In the genomic region with DNA sequence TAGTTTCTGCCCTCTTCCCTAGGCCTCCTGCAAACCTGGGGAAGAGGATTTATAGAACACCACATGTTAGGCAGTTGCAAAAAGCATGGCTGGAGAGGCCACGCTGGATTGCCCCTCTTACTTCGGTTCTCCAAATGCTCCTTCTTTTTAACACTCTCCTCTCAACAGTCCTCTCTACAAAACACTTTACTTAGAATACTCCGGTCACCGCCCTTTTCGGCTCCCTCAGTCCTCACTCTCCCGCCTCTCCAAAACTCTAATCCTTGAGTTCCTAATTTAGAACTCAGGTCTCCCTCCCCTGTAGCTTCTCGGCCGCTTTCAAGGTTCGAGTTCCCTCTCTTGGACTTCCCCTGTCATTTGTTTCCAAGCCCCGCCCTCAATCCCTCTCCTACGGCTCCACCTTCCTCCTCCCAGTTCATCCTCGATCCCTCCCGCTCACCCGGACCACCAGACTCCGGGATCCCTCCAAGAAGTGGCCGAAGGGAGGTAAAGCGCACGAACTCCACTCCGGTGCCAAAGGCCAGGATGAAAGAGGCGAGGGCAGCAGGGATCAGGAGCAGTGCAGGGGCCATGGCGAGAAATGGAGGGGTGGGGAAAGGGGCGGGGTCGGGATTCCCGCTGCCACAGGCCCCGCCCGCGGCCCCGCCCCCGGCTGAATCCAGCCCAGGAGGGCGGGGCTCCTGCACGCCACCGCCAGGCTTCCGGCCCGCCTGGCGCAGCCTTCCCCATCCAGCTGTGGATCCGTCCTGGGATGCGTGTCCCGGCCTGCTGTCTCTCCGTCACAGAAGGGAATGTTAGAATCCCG, we compare ENCODE assay signal across 1 cellular context.
TF ChIP-seq lines count a peak whose summit lies in the region.

Gene NRM (minus strand): TSS at position 582 of the 805 bp plus-strand sequence. CDS start 10 bp downstream, at position 572.

TF ChIP-seq in HepG2, 621 proteins besides CTCF, POLR2A, EP300 and RAD21 (continued from another document and continues in another):
- TF ChIP-seq ZNF503 (CRISPR knock-in tag; IDR thresholded peaks at IDR 0.05) (peak; percentile 57; the same call in 1 of the 2 replicates), ZNF180 (CRISPR knock-in tag; IDR thresholded peaks at IDR 0.05; ENCODE audit: borderline replicate concordance, low read depth) (no peak), MAF1 (CRISPR knock-in tag; IDR thresholded peaks at IDR 0.05; ENCODE audit: borderline replicate concordance) (no peak), ZNF646 (CRISPR knock-in tag; IDR thresholded peaks at IDR 0.05) (no peak), SOX13 (IDR thresholded peaks at IDR 0.05) (no peak), SOX13 (CRISPR knock-in tag; conservative IDR thresholded peaks at IDR 0.05 in 1 of 2, IDR thresholded peaks at IDR 0.05 in 1 of 2) (peak in 1 of 2 experiments; percentile 15; a peak in 1 of 4 replicates), ZNF563 (CRISPR knock-in tag; IDR thresholded peaks at IDR 0.05) (peak; percentile 88; the same call in 1 of the 2 replicates), ZNF329 (CRISPR knock-in tag; IDR thresholded peaks at IDR 0.05; ENCODE audit: low read depth) (no peak), NR3C1 (CRISPR knock-in tag; IDR thresholded peaks at IDR 0.05) (no peak), ZFP36 (IDR thresholded peaks at IDR 0.05; ENCODE audit: borderline replicate concordance, low read depth, low read length, partially characterized antibody) (no peak), BCL6 (CRISPR knock-in tag; IDR thresholded peaks at IDR 0.05) (0 out of 2 replicates have a peak, but pooled peaks have one; percentile 37), ZNF788 (CRISPR knock-in tag; IDR thresholded peaks at IDR 0.05; ENCODE audit: borderline replicate concordance) (peak; percentile 60; the same call in 1 of the 2 replicates), PHB2 (IDR thresholded peaks at IDR 0.05; ENCODE audit: partially characterized antibody) (no peak), ARHGAP35 (CRISPR knock-in tag; IDR thresholded peaks at IDR 0.05; ENCODE audit: borderline replicate concordance) (no peak), ZMYM3 (CRISPR knock-in tag; IDR thresholded peaks at IDR 0.05) (no peak; the same call in 1 of the 2 replicates), ZNF124 (CRISPR knock-in tag; IDR thresholded peaks at IDR 0.05) (no peak), PPARG (CRISPR knock-in tag; conservative IDR thresholded peaks at IDR 0.05) (no peak), SOX5 (CRISPR knock-in tag; IDR thresholded peaks at IDR 0.05; ENCODE audit: borderline replicate concordance) (peak; percentile 12; the same call in 1 of the 2 replicates), TARDBP (CRISPR knock-in tag; IDR thresholded peaks at IDR 0.05) (no peak), MTA1 (CRISPR knock-in tag; IDR thresholded peaks at IDR 0.05; ENCODE audit: borderline replicate concordance) (peak; percentile 20; the same call in 1 of the 2 replicates), FOXC1 (CRISPR knock-in tag; IDR thresholded peaks at IDR 0.05; ENCODE audit: borderline replicate concordance) (no peak; the same call in 1 of the 2 replicates)
- TF ChIP-seq, protein P1, sequence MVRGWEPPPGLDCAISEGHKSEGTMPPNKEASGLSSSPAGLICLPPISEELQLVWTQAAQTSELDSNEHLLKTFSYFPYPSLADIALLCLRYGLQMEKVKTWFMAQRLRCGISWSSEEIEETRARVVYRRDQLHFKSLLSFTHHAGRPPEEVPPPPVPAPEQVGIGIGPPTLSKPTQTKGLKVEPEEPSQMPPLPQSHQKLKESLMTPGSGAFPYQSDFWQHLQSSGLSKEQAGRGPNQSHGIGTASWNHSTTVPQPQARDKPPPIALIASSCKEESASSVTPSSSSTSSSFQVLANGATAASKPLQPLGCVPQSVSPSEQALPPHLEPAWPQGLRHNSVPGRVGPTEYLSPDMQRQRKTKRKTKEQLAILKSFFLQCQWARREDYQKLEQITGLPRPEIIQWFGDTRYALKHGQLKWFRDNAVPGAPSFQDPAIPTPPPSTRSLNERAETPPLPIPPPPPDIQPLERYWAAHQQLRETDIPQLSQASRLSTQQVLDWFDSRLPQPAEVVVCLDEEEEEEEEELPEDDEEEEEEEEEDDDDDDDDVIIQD (CRISPR knock-in tag; IDR thresholded peaks at IDR 0.05; ENCODE audit: low read depth), result no peak
- TF ChIP-seq, protein P2, sequence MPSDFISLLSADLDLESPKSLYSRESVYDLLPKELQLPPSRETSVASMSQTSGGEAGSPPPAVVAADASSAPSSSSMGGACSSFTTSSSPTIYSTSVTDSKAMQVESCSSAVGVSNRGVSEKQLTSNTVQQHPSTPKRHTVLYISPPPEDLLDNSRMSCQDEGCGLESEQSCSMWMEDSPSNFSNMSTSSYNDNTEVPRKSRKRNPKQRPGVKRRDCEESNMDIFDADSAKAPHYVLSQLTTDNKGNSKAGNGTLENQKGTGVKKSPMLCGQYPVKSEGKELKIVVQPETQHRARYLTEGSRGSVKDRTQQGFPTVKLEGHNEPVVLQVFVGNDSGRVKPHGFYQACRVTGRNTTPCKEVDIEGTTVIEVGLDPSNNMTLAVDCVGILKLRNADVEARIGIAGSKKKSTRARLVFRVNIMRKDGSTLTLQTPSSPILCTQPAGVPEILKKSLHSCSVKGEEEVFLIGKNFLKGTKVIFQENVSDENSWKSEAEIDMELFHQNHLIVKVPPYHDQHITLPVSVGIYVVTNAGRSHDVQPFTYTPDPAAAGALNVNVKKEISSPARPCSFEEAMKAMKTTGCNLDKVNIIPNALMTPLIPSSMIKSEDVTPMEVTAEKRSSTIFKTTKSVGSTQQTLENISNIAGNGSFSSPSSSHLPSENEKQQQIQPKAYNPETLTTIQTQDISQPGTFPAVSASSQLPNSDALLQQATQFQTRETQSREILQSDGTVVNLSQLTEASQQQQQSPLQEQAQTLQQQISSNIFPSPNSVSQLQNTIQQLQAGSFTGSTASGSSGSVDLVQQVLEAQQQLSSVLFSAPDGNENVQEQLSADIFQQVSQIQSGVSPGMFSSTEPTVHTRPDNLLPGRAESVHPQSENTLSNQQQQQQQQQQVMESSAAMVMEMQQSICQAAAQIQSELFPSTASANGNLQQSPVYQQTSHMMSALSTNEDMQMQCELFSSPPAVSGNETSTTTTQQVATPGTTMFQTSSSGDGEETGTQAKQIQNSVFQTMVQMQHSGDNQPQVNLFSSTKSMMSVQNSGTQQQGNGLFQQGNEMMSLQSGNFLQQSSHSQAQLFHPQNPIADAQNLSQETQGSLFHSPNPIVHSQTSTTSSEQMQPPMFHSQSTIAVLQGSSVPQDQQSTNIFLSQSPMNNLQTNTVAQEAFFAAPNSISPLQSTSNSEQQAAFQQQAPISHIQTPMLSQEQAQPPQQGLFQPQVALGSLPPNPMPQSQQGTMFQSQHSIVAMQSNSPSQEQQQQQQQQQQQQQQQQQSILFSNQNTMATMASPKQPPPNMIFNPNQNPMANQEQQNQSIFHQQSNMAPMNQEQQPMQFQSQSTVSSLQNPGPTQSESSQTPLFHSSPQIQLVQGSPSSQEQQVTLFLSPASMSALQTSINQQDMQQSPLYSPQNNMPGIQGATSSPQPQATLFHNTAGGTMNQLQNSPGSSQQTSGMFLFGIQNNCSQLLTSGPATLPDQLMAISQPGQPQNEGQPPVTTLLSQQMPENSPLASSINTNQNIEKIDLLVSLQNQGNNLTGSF (CRISPR knock-in tag; IDR thresholded peaks at IDR 0.05), result no peak
- TF ChIP-seq, protein P3, sequence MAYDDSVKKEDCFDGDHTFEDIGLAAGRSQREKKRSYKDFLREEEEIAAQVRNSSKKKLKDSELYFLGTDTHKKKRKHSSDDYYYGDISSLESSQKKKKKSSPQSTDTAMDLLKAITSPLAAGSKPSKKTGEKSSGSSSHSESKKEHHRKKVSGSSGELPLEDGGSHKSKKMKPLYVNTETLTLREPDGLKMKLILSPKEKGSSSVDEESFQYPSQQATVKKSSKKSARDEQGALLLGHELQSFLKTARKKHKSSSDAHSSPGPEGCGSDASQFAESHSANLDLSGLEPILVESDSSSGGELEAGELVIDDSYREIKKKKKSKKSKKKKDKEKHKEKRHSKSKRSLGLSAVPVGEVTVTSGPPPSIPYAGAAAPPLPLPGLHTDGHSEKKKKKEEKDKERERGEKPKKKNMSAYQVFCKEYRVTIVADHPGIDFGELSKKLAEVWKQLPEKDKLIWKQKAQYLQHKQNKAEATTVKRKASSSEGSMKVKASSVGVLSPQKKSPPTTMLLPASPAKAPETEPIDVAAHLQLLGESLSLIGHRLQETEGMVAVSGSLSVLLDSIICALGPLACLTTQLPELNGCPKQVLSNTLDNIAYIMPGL (CRISPR knock-in tag; IDR thresholded peaks at IDR 0.05; ENCODE audit: borderline replicate concordance in 1 of 2, low read depth in 1 of 2), result peak; percentile 30 to 52; a peak in 1 of 4 replicates
- TF ChIP-seq, protein P4, sequence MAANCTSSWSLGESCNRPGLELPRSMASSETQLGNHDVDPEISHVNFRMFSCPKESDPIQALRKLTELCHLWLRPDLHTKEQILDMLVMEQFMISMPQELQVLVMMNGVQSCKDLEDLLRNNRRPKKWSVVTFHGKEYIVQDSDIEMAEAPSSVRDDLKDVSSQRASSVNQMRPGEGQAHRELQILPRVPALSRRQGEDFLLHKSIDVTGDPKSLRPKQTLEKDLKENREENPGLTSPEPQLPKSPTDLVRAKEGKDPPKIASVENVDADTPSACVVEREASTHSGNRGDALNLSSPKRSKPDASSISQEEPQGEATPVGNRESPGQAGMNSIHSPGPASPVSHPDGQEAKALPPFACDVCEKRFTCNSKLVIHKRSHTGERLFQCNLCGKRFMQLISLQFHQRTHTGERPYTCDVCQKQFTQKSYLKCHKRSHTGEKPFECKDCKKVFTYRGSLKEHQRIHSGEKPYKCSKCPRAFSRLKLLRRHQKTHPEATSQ (CRISPR knock-in tag; IDR thresholded peaks at IDR 0.05; ENCODE audit: borderline replicate concordance), result no peak
